Comparison of ENCODE assay signal across 21 cellular contexts in the genomic region with DNA sequence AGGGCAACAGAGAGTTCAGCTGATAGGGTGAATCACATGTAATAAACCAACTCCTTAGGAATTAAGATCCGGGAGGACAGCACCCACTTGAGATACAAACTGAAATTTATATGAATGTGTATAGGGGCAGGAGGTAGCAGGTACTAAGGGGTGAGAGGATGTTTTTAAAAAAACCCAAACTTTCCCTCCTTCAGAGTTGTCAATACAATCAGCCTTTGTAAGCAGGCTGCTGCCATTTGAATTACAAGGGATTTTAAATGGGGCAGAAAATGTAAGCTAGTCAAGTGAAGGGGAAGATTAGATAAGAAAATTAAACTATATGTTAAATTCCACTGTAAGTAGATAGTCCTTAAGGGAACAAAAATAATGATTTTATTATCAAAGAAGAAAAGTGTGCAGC.
DNase-seq lines count a peak whose midpoint lies in the region; ATAC-seq, FAIRE-seq and TF ChIP-seq lines count a peak whose summit lies in the region.
"Had no signal": no experiment of that assay in that cellular context is flagged by ENCODE, and none has a peak within 500 bp of the region (broad histone marks: within the 10 kb centered on the region; RNA-seq: fewer than 3 reads in every experiment).

No MANE protein-coding gene starts in this region.

- peak; percentile 21 for FAIRE-seq in D721Med (lab: Jason Lieb, UNC)
- FAIRE-seq: A549, G401.6, GM12891, GM19239 had no signal

- WGBS in mesendoderm (ENCODE audit: extremely low coverage, insufficient coverage, low lambda C conversion rate): no CpG with 5 or more reads among the region's 1 CpG
- WGBS in spleen, 5 donors: 73 to 94% (median 85%) methylated on average over 1 of the region's 1 CpG

- no peak overlapping the region for H2BK5ac ChIP-seq in mesendoderm (ENCODE audit: low read length)

- no peak overlapping the region for H3K4me3 ChIP-seq in HUES48 (ENCODE audit: low read depth, low read length)
- H3K4me3 ChIP-seq in mesendoderm (ENCODE audit: low read length): no peak overlapping the region
- no peak overlapping the region for H3K4me3 ChIP-seq in spleen
- H3K4me3 ChIP-seq: A549, BLaER1 had no signal

- H3K27me3 ChIP-seq in HUES48 (ENCODE audit: control insufficient read depth, insufficient read depth, low read length) (no peaks in the 10 kb centered on the region), mesendoderm (ENCODE audit: insufficient read depth, low read length, poor library complexity) (no peaks in the 10 kb centered on the region), spleen (replicated peaks in 1 of 7) (no peaks in the 10 kb centered on the region)
- H3K27me3 ChIP-seq: BE2C, BLaER1 had no signal

- H3K79me2 ChIP-seq in mesendoderm (ENCODE audit: control insufficient read depth, insufficient read depth, low read length): no peaks in the 10 kb centered on the region

- H2AK5ac ChIP-seq in mesendoderm (ENCODE audit: low read length): no peak overlapping the region

- TF ChIP-seq POLR2A in spleen (IDR thresholded peaks at IDR 0.05): no peak

- no peak for DNase-seq in D721Med (ENCODE audit: insufficient read length, low spot score)
- DNase-seq in mesendoderm: peak; percentile 6
- DNase-seq in NCI-H2029 treated with DMSO at 0.1 percent for 48 hours (lab: John Stamatoyannopoulos, UW): no peak
- no peak for DNase-seq in spleen
- DNase-seq: ACHN; BE2C; C1 segment of cervical spinal cord; CD4-positive, alpha-beta memory T cell; CD4-positive, CD25-positive, alpha-beta regulatory T cell; CD8-positive, alpha-beta memory T cell; COR-L47; DMS79 treated with DMSO at 0.1 percent for 48 hours; GF-D8 had no signal

- H3K9ac ChIP-seq in HUES48 (ENCODE audit: low read depth, low read length) (no peak overlapping the region), mesendoderm (ENCODE audit: low read length) (no peak overlapping the region)
- H3K9ac ChIP-seq: BLaER1 had no signal

- H3K9me3 ChIP-seq in HUES48 (ENCODE audit: control insufficient read depth, insufficient read depth, low read length) (no peaks in the 10 kb centered on the region), spleen (peaks cover 0 to 2% (median 0%) of the 10 kb centered on the region in 8 donors)
- H3K9me3 ChIP-seq: A549, BE2C had no signal

- ATAC-seq in HG03045 (IDR thresholded peaks at IDR 0.05; ENCODE audit: unreplicated experiment): no peak
- ATAC-seq: A549 had no signal

- no peak overlapping the region for H3K18ac ChIP-seq in mesendoderm (ENCODE audit: low read length)

- no peak overlapping the region for H3K23ac ChIP-seq in mesendoderm (ENCODE audit: low read length)

- no peak overlapping the region for H3K56ac ChIP-seq in mesendoderm (ENCODE audit: low read length)

- no peaks in the 10 kb centered on the region for H3K36me3 ChIP-seq in HUES48 (ENCODE audit: control insufficient read depth, insufficient read depth, low read length)
- H3K36me3 ChIP-seq in mesendoderm (ENCODE audit: control insufficient read depth, insufficient read depth, low read length): no peaks in the 10 kb centered on the region
- H3K36me3 ChIP-seq in spleen: no peaks in the 10 kb centered on the region
- H3K36me3 ChIP-seq: BE2C, BLaER1 had no signal

- H2BK15ac ChIP-seq in mesendoderm (replicated peaks; ENCODE audit: low read depth): no peak overlapping the region

- H3K4me2 ChIP-seq in mesendoderm (ENCODE audit: low read length): no peak overlapping the region
- H3K4me2 ChIP-seq: A549, BLaER1 had no signal

- TF ChIP-seq CTCF in D721Med (IDR thresholded peaks at IDR 0.05; ENCODE audit: insufficient read depth, missing control alignments) (no peak), spleen (IDR thresholded peaks at IDR 0.05 in 8 of 11, conservative IDR thresholded peaks at IDR 0.05 in 3 of 11) (no peak)

- no peak overlapping the region for H3K4ac ChIP-seq in mesendoderm (ENCODE audit: low read depth, low read length)

- no peak overlapping the region for H2BK120ac ChIP-seq in mesendoderm (ENCODE audit: low read depth, low read length)

- H3K79me1 ChIP-seq in mesendoderm (ENCODE audit: low read length): no peaks in the 10 kb centered on the region

- H3K27ac ChIP-seq in HUES48 (ENCODE audit: low read depth, low read length): peak overlapping the region; percentile 17
- no peak overlapping the region for H3K27ac ChIP-seq in mesendoderm (ENCODE audit: low read depth, low read length)
- no peak overlapping the region for H3K27ac ChIP-seq in spleen
- H3K27ac ChIP-seq: 22Rv1, A549, BLaER1 had no signal

- no peak overlapping the region for H4K8ac ChIP-seq in mesendoderm (ENCODE audit: low read depth, low read length)

- H3K4me1 ChIP-seq in HUES48 (ENCODE audit: control insufficient read depth, insufficient read depth, low read length) (peaks cover 18% of the 10 kb centered on the region), mesendoderm (ENCODE audit: control insufficient read depth, low read depth, low read length) (peaks cover 2% of the 10 kb centered on the region), spleen (no peaks in the 10 kb centered on the region)
- H3K4me1 ChIP-seq: A549, BE2C, BLaER1 had no signal

- intact Hi-C loops in spleen (cut with DNase I; ENCODE audit: low total_unique reads): no loop called here

- H4K5ac ChIP-seq in mesendoderm (ENCODE audit: low read length): no peak overlapping the region
